14 cellular contexts compared by ENCODE assay signal in genomic region chr14:104994988-104995387, GRCh38. TPM values are rescaled to one million over a fixed set of nuclear protein-coding genes. Genes with fewer than 3 reads are reported as not detected.
DNase-seq lines count a peak whose midpoint lies in the region; FAIRE-seq and TF ChIP-seq lines count a peak whose summit lies in the region.
"Had no signal": no experiment of that assay in that cellular context is flagged by ENCODE, and none has a peak within 500 bp of the region (broad histone marks: within the 10 kb centered on the region; RNA-seq: fewer than 3 reads in every experiment).

No MANE protein-coding gene starts in this region.

- H3K4ac ChIP-seq in H1 (replicated peaks; ENCODE audit: insufficient read length, low read depth, low read length) = no peak overlapping the region

- H2BK15ac ChIP-seq in H1 (ENCODE audit: low read length) = no peak overlapping the region

- no peak overlapping the region for H2BK12ac ChIP-seq in H1 (ENCODE audit: low read depth, low read length)

- no peak for TF ChIP-seq POLR2A in H1 (IDR thresholded peaks at IDR 0.05; ENCODE audit: control extremely low read depth in 1 of 2, low read depth in 2 of 2, low read length in 2 of 2)

- peak overlapping the region; percentile 46; the same call in 1 of the 2 replicates for H4K8ac ChIP-seq in H1 (ENCODE audit: extremely low read depth, insufficient read depth, low read length)

- peaks cover 6% of the 10 kb centered on the region for H3K9me3 Mint-ChIP-seq in osteocyte (ENCODE audit: unreplicated experiment)
- H3K9me3 Mint-ChIP-seq: CD4-positive, CD25-positive, alpha-beta regulatory T cell had no signal

- H3K27me3 Mint-ChIP-seq in osteocyte (ENCODE audit: unreplicated experiment) = no peaks in the 10 kb centered on the region
- H3K27me3 Mint-ChIP-seq: CD4-positive, CD25-positive, alpha-beta regulatory T cell had no signal

- peaks cover 49 to 79% (median 74%) of the 10 kb centered on the region in 10 experiments for H3K4me1 ChIP-seq in BLaER1 treated with 17β-estradiol and CSF1 and Interleukin-3, amounts not matched to agents 10 nM and 100 nM
- no peaks in the 10 kb centered on the region for H3K4me1 ChIP-seq in HUES6 (ENCODE audit: control insufficient read depth, insufficient read depth, low read length)
- H3K4me1 ChIP-seq in H1 (replicated peaks in 1 of 4; ENCODE audit: control insufficient read depth in 3 of 4, insufficient read depth in 4 of 4, low read length in 3 of 4) = no peaks in the 10 kb centered on the region
- H3K4me1 ChIP-seq in BE2C = no peaks in the 10 kb centered on the region
- H3K4me1 ChIP-seq: A549 had no signal

- intact Hi-C loops in posterior vena cava (cut with DNase I) = no loop called here

- TF ChIP-seq CTCF in H1 (IDR thresholded peaks at IDR 0.05; ENCODE audit: control extremely low read depth in 1 of 3, insufficient read depth in 1 of 3, low read depth in 1 of 3, low read length in 3 of 3) (no peak), osteocyte (IDR thresholded peaks at IDR 0.05) (no peak), BE2C (IDR thresholded peaks at IDR 0.05; ENCODE audit: low read depth, low read length) (no peak)

- no peaks in the 10 kb centered on the region for H3K4me1 Mint-ChIP-seq in osteocyte (ENCODE audit: unreplicated experiment)

- H3K4me3 Mint-ChIP-seq in osteocyte (ENCODE audit: unreplicated experiment) = no peak overlapping the region
- H3K4me3 Mint-ChIP-seq: CD4-positive, CD25-positive, alpha-beta regulatory T cell had no signal

- H3K36me3 Mint-ChIP-seq in osteocyte (ENCODE audit: unreplicated experiment) = peaks cover 17% of the 10 kb centered on the region

- no peak overlapping the region for H2BK5ac ChIP-seq in H1 (ENCODE audit: low read depth, low read length)

- WGBS in H1 (ENCODE audit: extremely low coverage in 1 of 2, insufficient coverage in 1 of 2, insufficient read length in 1 of 2, insufficient replicate concordance in 2 of 2, low coverage in 1 of 2, low lambda C conversion rate in 2 of 2, missing lambda C conversion rate in 1 of 2), 2 experiments = 95% methylated on average over 6 of the region's 6 CpGs; no CpG with 5 or more reads in 1 of the 2 experiments

- no peak overlapping the region for H2AK5ac ChIP-seq in H1 (ENCODE audit: low read depth, low read length)

- peak overlapping the region in 2 of 10 experiments; percentile 8 to 48; a peak in 2 of 20 replicates for H3K4me3 ChIP-seq in BLaER1 treated with 17β-estradiol and CSF1 and Interleukin-3, amounts not matched to agents 10 nM and 100 nM
- H3K4me3 ChIP-seq in HUES6 (ENCODE audit: low read depth, low read length) (no peak overlapping the region), H1 (ENCODE audit: extremely low read depth in 1 of 4, insufficient read depth in 2 of 4, low read depth in 3 of 4, low read length in 4 of 4) (no peak overlapping the region), BE2C (ENCODE audit: low read depth, low read length) (no peak overlapping the region)
- H3K4me3 ChIP-seq: A549, K562 had no signal

- H3K27ac ChIP-seq in BLaER1 treated with 17β-estradiol and CSF1 and Interleukin-3, amounts not matched to agents 10 nM and 100 nM = peak overlapping the region in 9 of 11 experiments; percentile 40 to 92 (median 80); a peak in 18 of 22 replicates
- H3K27ac ChIP-seq in HUES6 (ENCODE audit: low read depth, low read length) = no peak overlapping the region
- no peak overlapping the region for H3K27ac ChIP-seq in H1 (ENCODE audit: low read depth, low read length)
- H3K27ac ChIP-seq: A549 had no signal

- H3K4me2 ChIP-seq in BLaER1 treated with 17β-estradiol and CSF1 and Interleukin-3, amounts not matched to agents 10 nM and 100 nM = peak overlapping the region; percentile 71 to 100 (median 97)
- H3K4me2 ChIP-seq in H1 (ENCODE audit: insufficient read depth in 1 of 2, low read depth in 2 of 2, low read length in 2 of 2) = no peak overlapping the region
- H3K4me2 ChIP-seq: A549 had no signal

- no peak overlapping the region for H3K23ac ChIP-seq in H1 (ENCODE audit: insufficient read length)

- no peak overlapping the region for H3K14ac ChIP-seq in H1 (ENCODE audit: insufficient read length)

- no peaks in the 10 kb centered on the region for H3K27me3 ChIP-seq in BLaER1 treated with 17β-estradiol and CSF1 and Interleukin-3, amounts not matched to agents 10 nM and 100 nM
- no peaks in the 10 kb centered on the region for H3K27me3 ChIP-seq in HUES6 (ENCODE audit: control insufficient read depth, insufficient read depth, low read length)
- H3K27me3 ChIP-seq in H1 (replicated peaks in 1 of 4; ENCODE audit: control insufficient read depth in 3 of 4, extremely low read depth in 1 of 4, insufficient read depth in 3 of 4, low read length in 3 of 4) = 0 out of 7 replicates have a peak, but pooled peaks cover 0 to 2% (median 0%) of the 10 kb centered on the region in 4 experiments
- no peaks in the 10 kb centered on the region for H3K27me3 ChIP-seq in BE2C

- DNase-seq in H1 (ENCODE audit: low read depth in 1 of 2, low spot score in 2 of 2) (no peak), osteocyte (ENCODE audit: extremely low spot score, unreplicated experiment) (no peak), BE2C (no peak), posterior vena cava (ENCODE audit: low spot score) (no peak)
- no peak for DNase-seq in stimulated activated CD4-positive, alpha-beta T cell treated with anti-CD3 and anti-CD28 coated beads, Interleukin-12 subunit alpha, Interleukin-12 subunit beta, amount 100 ng/mL, for 4 hours
- DNase-seq: CD4-positive, CD25-positive, alpha-beta regulatory T cell; EL had no signal

- no peak overlapping the region for H3K56ac ChIP-seq in H1 (replicated peaks; ENCODE audit: insufficient read length, low read depth, low read length)

- CTCF ChIA-PET in H1 (lab: Charles Lee; ENCODE audit: partially characterized antibody) = interaction anchor here (0.6 to 2.3 kb wide), 5 partner anchors 18 to 202 kb away, joined by 3 to 10 read pairs (median 4); no protein-coding TSS in a partner anchor

- H3K9me3 ChIP-seq in BLaER1 treated with 17β-estradiol and CSF1 and Interleukin-3, amounts not matched to agents 10 nM and 100 nM (replicated peaks in 1 of 11) = peaks cover 0 to 15% (median 8%) of the 10 kb centered on the region in 11 experiments; a peak in 15 of 22 replicates
- H3K9me3 ChIP-seq in HUES6 (ENCODE audit: control insufficient read depth, insufficient read depth, low read depth, low read length) (peaks cover 8% of the 10 kb centered on the region; the same call in 1 of the 2 replicates), H1 (ENCODE audit: insufficient read depth in 2 of 2, low read depth in 1 of 2, low read length in 1 of 2) (no peaks in the 10 kb centered on the region), BE2C (no peaks in the 10 kb centered on the region)

- no peak overlapping the region for H2AFZ ChIP-seq in H1 (ENCODE audit: low read length)

- H4K91ac ChIP-seq in H1 (replicated peaks; ENCODE audit: insufficient read length, low read length) = no peak overlapping the region

- H3K18ac ChIP-seq in H1 (ENCODE audit: extremely low read depth, low read length) = no peak overlapping the region

- no peaks in the 10 kb centered on the region for H3K23me2 ChIP-seq in H1 (ENCODE audit: low read depth, low read length)

- no peaks in the 10 kb centered on the region for H3K79me2 ChIP-seq in H1 (ENCODE audit: control insufficient read depth in 1 of 2, insufficient read depth in 2 of 2, low read length in 2 of 2)

- no peaks in the 10 kb centered on the region for H3K79me1 ChIP-seq in H1 (ENCODE audit: low read depth, low read length)

- TF ChIP-seq EP300 in H1 (IDR thresholded peaks at IDR 0.05; ENCODE audit: borderline replicate concordance in 1 of 2, low read depth in 2 of 2, low read length in 2 of 2) = no peak

- H3K36me3 ChIP-seq in BLaER1 treated with 17β-estradiol and CSF1 and Interleukin-3, amounts not matched to agents 10 nM and 100 nM = peaks cover 0 to 28% (median 16%) of the 10 kb centered on the region in 11 experiments; a peak in 15 of 22 replicates
- H3K36me3 ChIP-seq in HUES6 (ENCODE audit: control insufficient read depth, insufficient read depth, low read length) (peaks cover 8% of the 10 kb centered on the region), H1 (ENCODE audit: control insufficient read depth in 2 of 4, insufficient read depth in 4 of 4, low read length in 3 of 4) (peaks cover 0 to 4% (median 0%) of the 10 kb centered on the region in 4 experiments; a peak in 2 of 8 replicates), BE2C (no peaks in the 10 kb centered on the region; the same call in none of the 2 replicates)

- H3K9ac ChIP-seq in BLaER1 treated with 17β-estradiol and CSF1 and Interleukin-3, amounts not matched to agents 10 nM and 100 nM = peak overlapping the region in 10 of 11 experiments; percentile 13 to 81 (median 65); a peak in 16 of 22 replicates
- peak overlapping the region; percentile 10 for H3K9ac ChIP-seq in HUES6 (ENCODE audit: low read length)
- no peak overlapping the region for H3K9ac ChIP-seq in H1 (replicated peaks in 1 of 4; ENCODE audit: extremely low read depth in 1 of 4, low read depth in 3 of 4, low read length in 3 of 4)

- H3K27ac Mint-ChIP-seq in osteocyte (ENCODE audit: unreplicated experiment) = peak overlapping the region; percentile 38

- no peak overlapping the region for H4K5ac ChIP-seq in H1 (ENCODE audit: insufficient read length, low read depth, low read length)

- no peak overlapping the region for H2BK120ac ChIP-seq in H1 (replicated peaks; ENCODE audit: low read depth, low read length)

- H2BK20ac ChIP-seq in H1 (ENCODE audit: low read length) = no peak overlapping the region

- no peak for TF ChIP-seq RAD21 in H1 (IDR thresholded peaks at IDR 0.05 in 1 of 2, conservative IDR thresholded peaks at IDR 0.05 in 1 of 2; ENCODE audit: low read depth in 2 of 2, low read length in 2 of 2)

- H4K20me1 ChIP-seq in BLaER1 treated with 17β-estradiol and CSF1 and Interleukin-3, amounts not matched to agents 10 nM and 100 nM = peaks cover 0 to 29% (median 14%) of the 10 kb centered on the region in 11 experiments; a peak in 15 of 22 replicates
- peaks cover 0 to 3% of the 10 kb centered on the region in 2 experiments for H4K20me1 ChIP-seq in H1 (replicated peaks in 1 of 2; ENCODE audit: control insufficient read depth in 1 of 2, insufficient read depth in 2 of 2, low read length in 2 of 2)

- no peak for FAIRE-seq in H1 (lab: Jason Lieb, UNC)
- FAIRE-seq: A549, G401.6, GM12891, H54, K562 had no signal

- POLR2A ChIA-PET in H1 (lab: Charles Lee; ENCODE audit: partially characterized antibody) = interaction anchor here (0.7 to 2.2 kb wide), 2 partner anchors 12 to 24 kb away, joined by 3 to 9 read pairs; no protein-coding TSS in a partner anchor

RNA-seq across cellular contexts. Expression of gene CLBA1, which starts 9.4 kb away (rescaled TPM):
- 2.1 and 2.4 TPM in 2 replicates for total RNA-seq in H1 (2021; fragmentation: NEBNext Ultra II Directional; extraction: Animal tissue kit (Norgen Biotek cat#: 25700))
- polyA plus RNA-seq in H1 (2011; rRNA removed) = 1.6 and 2.3 TPM in 2 replicates
- 3.1 TPM for polyA plus RNA-seq in H1 (2011; cell fraction: cytosol; rRNA removed)
- 4.8 TPM for polyA plus RNA-seq in H1 (2011; cell fraction: nucleus; rRNA removed)
- 2.8 to 3.4 TPM (median 3.1 TPM) in 4 replicates for polyA plus RNA-seq in H1 (2012, experiment 1 of 2)
- 2.1 TPM for polyA plus RNA-seq in H1 (2012, experiment 2 of 2)
- 2.3 TPM for polyA plus RNA-seq in H1 (2013, experiment 1 of 2)
- 2.6 TPM for polyA plus RNA-seq in H1 (2013, experiment 2 of 2)
- 1.8 TPM in 2 replicates for polyA minus RNA-seq in H1 (2011; rRNA and poly(A)+ RNA removed)
- polyA minus RNA-seq in H1 (2011; cell fraction: cytosol; rRNA and poly(A)+ RNA removed) = 3.2 TPM
- 2.4 TPM for polyA minus RNA-seq in H1 (2011; cell fraction: nucleus; rRNA and poly(A)+ RNA removed)
- total RNA-seq in osteocyte = 7.5 and 7.7 TPM in 2 replicates
- polyA plus RNA-seq in BE2C (2012; ENCODE audit: insufficient read depth, insufficient read length, low read depth) = 15.3 TPM
- 1 to 10 TPM; 4.7 to 5.6 TPM for total RNA-seq in posterior vena cava

RNA-seq across cellular contexts. Expression of gene AHNAK2, which starts 16.8 kb away (rescaled TPM):
- 1.5 and 2.0 TPM in 2 replicates for total RNA-seq in H1 (2021; fragmentation: NEBNext Ultra II Directional; extraction: Animal tissue kit (Norgen Biotek cat#: 25700))
- 0.64 and 0.95 TPM in 2 replicates for polyA plus RNA-seq in H1 (2011; rRNA removed)
- polyA plus RNA-seq in H1 (2011; cell fraction: cytosol; rRNA removed) = 0.67 TPM
- 4.3 TPM for polyA plus RNA-seq in H1 (2011; cell fraction: nucleus; rRNA removed)
- 1.2 to 2.0 TPM (median 1.7 TPM) in 4 replicates for polyA plus RNA-seq in H1 (2012, experiment 1 of 2)
- polyA plus RNA-seq in H1 (2012, experiment 2 of 2) = 0.55 TPM
- 0.99 TPM for polyA plus RNA-seq in H1 (2013, experiment 1 of 2)
- 0.96 TPM for polyA plus RNA-seq in H1 (2013, experiment 2 of 2)
- 3.2 and 4.3 TPM in 2 replicates for polyA minus RNA-seq in H1 (2011; rRNA and poly(A)+ RNA removed)
- 2.9 TPM for polyA minus RNA-seq in H1 (2011; cell fraction: cytosol; rRNA and poly(A)+ RNA removed)
- 4.9 TPM for polyA minus RNA-seq in H1 (2011; cell fraction: nucleus; rRNA and poly(A)+ RNA removed)
- 145 and 183 TPM in 2 replicates for total RNA-seq in osteocyte
- polyA plus RNA-seq in BE2C (2012; ENCODE audit: insufficient read depth, insufficient read length, low read depth) = 0.62 TPM
- total RNA-seq in posterior vena cava = 100 to 1,000 TPM; 242 to 274 TPM
- total RNA-seq: CD4-positive, CD25-positive, alpha-beta regulatory T cell had no signal
- polyA plus RNA-seq: CD4-positive, CD25-positive, alpha-beta regulatory T cell had no signal

RNA-seq across cellular contexts. Expression of gene CDCA4, which starts 25.9 kb away (rescaled TPM):
- total RNA-seq in H1 (2021; fragmentation: NEBNext Ultra II Directional; extraction: Animal tissue kit (Norgen Biotek cat#: 25700)) = 48.6 and 49.9 TPM in 2 replicates
- 62.4 and 80.6 TPM in 2 replicates for polyA plus RNA-seq in H1 (2011; rRNA removed)
- 50.8 TPM for polyA plus RNA-seq in H1 (2011; cell fraction: cytosol; rRNA removed)
- polyA plus RNA-seq in H1 (2011; cell fraction: nucleus; rRNA removed) = 39.8 TPM
- 37.3 to 58.6 TPM (median 48.3 TPM) in 4 replicates for polyA plus RNA-seq in H1 (2012, experiment 1 of 2)
- 47.6 TPM for polyA plus RNA-seq in H1 (2012, experiment 2 of 2)
- polyA plus RNA-seq in H1 (2013, experiment 1 of 2) = 33.4 TPM
- 33.4 TPM for polyA plus RNA-seq in H1 (2013, experiment 2 of 2)
- polyA minus RNA-seq in H1 (2011; rRNA and poly(A)+ RNA removed) = 29.7 and 32.5 TPM in 2 replicates
- polyA minus RNA-seq in H1 (2011; cell fraction: cytosol; rRNA and poly(A)+ RNA removed) = 32.9 TPM
- 18.1 TPM for polyA minus RNA-seq in H1 (2011; cell fraction: nucleus; rRNA and poly(A)+ RNA removed)
- 14.6 and 17.4 TPM in 2 replicates for total RNA-seq in osteocyte
- polyA plus RNA-seq in BE2C (2012; ENCODE audit: insufficient read depth, insufficient read length, low read depth) = 43.2 TPM
- total RNA-seq in posterior vena cava = 1 to 10 TPM; 4.3 to 4.8 TPM

Comparison
In these comparisons a context has a peak if more than half of its experiments do, and no peak if none do; other contexts are left out.
1. H3K27ac ChIP-seq: peak in BLaER1 treated with 17β-estradiol and CSF1 and Interleukin-3, amounts not matched to agents 10 nM and 100 nM (9 of 11); none in HUES6 (single experiment) and H1 (single experiment).
2. H3K4me2 ChIP-seq: peak in BLaER1 treated with 17β-estradiol and CSF1 and Interleukin-3, amounts not matched to agents 10 nM and 100 nM (11 of 11); none in H1 (0 of 2).
3. H3K9ac ChIP-seq: peak in BLaER1 treated with 17β-estradiol and CSF1 and Interleukin-3, amounts not matched to agents 10 nM and 100 nM (10 of 11) and HUES6 (single experiment); none in H1 (0 of 4).
4. RNA of gene AHNAK2, which starts 16.8 kb away (total RNA-seq): 242 to 274 TPM in posterior vena cava and 145 to 183 TPM in osteocyte; 1.5 to 2.0 TPM in H1; every median in the first group is over 10 times any median in the second.